16 cellular contexts compared by ENCODE assay signal in the genomic region with DNA sequence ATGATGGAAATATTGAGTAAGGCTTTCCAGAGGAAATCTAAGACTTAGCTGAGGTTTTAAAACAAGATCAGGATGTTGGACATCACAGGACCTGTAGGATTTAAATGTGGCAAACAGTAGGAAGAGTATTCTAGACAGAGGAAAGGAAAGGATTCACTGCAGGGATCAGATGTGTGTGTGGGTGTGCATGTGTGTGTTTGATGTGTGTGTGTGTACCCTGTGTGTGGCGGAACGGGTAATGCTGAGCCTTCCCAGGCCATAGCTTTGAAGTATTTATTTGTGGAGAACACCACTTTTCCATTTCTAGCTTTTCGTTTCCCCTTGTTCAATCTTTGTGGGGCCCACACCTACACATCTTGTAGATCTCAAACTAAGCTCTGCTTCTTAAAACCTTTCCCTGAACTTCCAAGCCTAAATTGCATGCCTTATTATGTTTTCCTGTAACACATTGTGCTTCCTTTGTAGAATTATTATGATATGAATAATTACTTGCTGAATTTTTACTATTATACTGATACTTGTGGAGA. TPM values are rescaled to one million over a fixed set of nuclear protein-coding genes. Genes with fewer than 3 reads are reported as not detected.
"Had no signal": no experiment of that assay in that cellular context is flagged by ENCODE, and none has a peak within 500 bp of the region (broad histone marks: within the 10 kb centered on the region; RNA-seq: fewer than 3 reads in every experiment).

No MANE protein-coding gene starts in this region.

- H3K27ac Mint-ChIP-seq: activated CD4-positive, alpha-beta memory T cell treated with anti-CD3 and anti-CD28 coated beads, Interleukin-2, amount 10 ng/mL, durations not matched to agents 7 days and 5 days; activated naive CD4-positive, alpha-beta T cell treated with anti-CD3 and anti-CD28 coated beads, Interleukin-2, amount 50 U/mL, for 72 hours; dendritic cell treated with granulocyte-macrophage colony-stimulating factor and Interleukin-4, amounts not matched to agents 40 ng/mL and 50 ng/mL, for 4 days; endodermal cell; stimulated activated effector memory CD8-positive, alpha-beta T cell treated with anti-CD3 and anti-CD28 coated beads, Interleukin-12 subunit alpha, Interleukin-12 subunit beta, amount 100 ng/mL, for 72 hours had no signal

- H3K27ac ChIP-seq: gastrocnemius medialis had no signal

- H3K4me3 ChIP-seq: gastrocnemius medialis had no signal

- ATAC-seq: activated naive CD4-positive, alpha-beta T cell treated with anti-CD3 and anti-CD28 coated beads, Interleukin-2, amount 50 U/mL, for 72 hours; gastrocnemius medialis; SK-N-SH treated with all-trans-retinoic acid at 6 μM for 48 hours; stimulated activated effector memory CD8-positive, alpha-beta T cell treated with anti-CD3 and anti-CD28 coated beads, Interleukin-12 subunit alpha, Interleukin-12 subunit beta, amount 100 ng/mL, for 72 hours had no signal

- H3K4me1 Mint-ChIP-seq: activated CD4-positive, alpha-beta memory T cell treated with anti-CD3 and anti-CD28 coated beads, Interleukin-2, amount 10 ng/mL, durations not matched to agents 7 days and 5 days; stimulated activated effector memory CD8-positive, alpha-beta T cell treated with anti-CD3 and anti-CD28 coated beads, Interleukin-12 subunit alpha, Interleukin-12 subunit beta, amount 100 ng/mL, for 72 hours had no signal

- DNase-seq: activated CD4-positive, alpha-beta memory T cell treated with anti-CD3 and anti-CD28 coated beads, Interleukin-2, amount 10 ng/mL, durations not matched to agents 7 days and 5 days; activated CD8-positive, alpha-beta memory T cell treated with anti-CD3 and anti-CD28 coated beads, Interleukin-2, amount 50 U/mL, for 4 hours; activated effector memory CD4-positive, alpha-beta T cell treated with anti-CD3 and anti-CD28 coated beads, Interleukin-2, amount 50 U/mL, for 16 hours; activated T-cell treated with anti-CD3 and anti-CD28 coated beads, Interleukin-2, amount 50 U/mL, for 48 hours; cerebellar nuclear complex; endodermal cell; gastrocnemius medialis; SHP77 treated with DMSO at 0.1 percent for 48 hours; T-helper 1 cell; T1000; trophoblast cell had no signal

- H3K36me3 ChIP-seq: gastrocnemius medialis had no signal

- H3K27me3 ChIP-seq: gastrocnemius medialis had no signal

- H3K36me3 Mint-ChIP-seq: activated naive CD4-positive, alpha-beta T cell treated with anti-CD3 and anti-CD28 coated beads, Interleukin-2, amount 50 U/mL, for 72 hours; stimulated activated effector memory CD8-positive, alpha-beta T cell treated with anti-CD3 and anti-CD28 coated beads, Interleukin-12 subunit alpha, Interleukin-12 subunit beta, amount 100 ng/mL, for 72 hours had no signal

- H3K9me3 ChIP-seq: gastrocnemius medialis had no signal

- H3K4me3 Mint-ChIP-seq: activated CD4-positive, alpha-beta memory T cell treated with anti-CD3 and anti-CD28 coated beads, Interleukin-2, amount 10 ng/mL, durations not matched to agents 7 days and 5 days; dendritic cell treated with granulocyte-macrophage colony-stimulating factor and Interleukin-4, amounts not matched to agents 40 ng/mL and 50 ng/mL, for 4 days; endodermal cell; stimulated activated effector memory CD8-positive, alpha-beta T cell treated with anti-CD3 and anti-CD28 coated beads, Interleukin-12 subunit alpha, Interleukin-12 subunit beta, amount 100 ng/mL, for 72 hours had no signal

- H3K9me3 Mint-ChIP-seq: activated CD4-positive, alpha-beta memory T cell treated with anti-CD3 and anti-CD28 coated beads, Interleukin-2, amount 10 ng/mL, durations not matched to agents 7 days and 5 days; dendritic cell treated with granulocyte-macrophage colony-stimulating factor and Interleukin-4, amounts not matched to agents 40 ng/mL and 50 ng/mL, for 4 days; endodermal cell had no signal

RNA-seq across cellular contexts. Expression of gene GUCY1A1, which starts 6.9 kb away (rescaled TPM):
- total RNA-seq: activated CD4-positive, alpha-beta memory T cell treated with anti-CD3 and anti-CD28 coated beads, Interleukin-2, amount 10 ng/mL, durations not matched to agents 7 days and 5 days; activated naive CD4-positive, alpha-beta T cell treated with anti-CD3 and anti-CD28 coated beads, Interleukin-2, amount 50 U/mL, for 72 hours; myocyte had no signal
